ENCODE assay signal across 4 cellular contexts in genomic region chr10:69533658-69534057, GRCh38. TPM values are rescaled to one million over a fixed set of nuclear protein-coding genes. Genes with fewer than 3 reads are reported as not detected.
"Had no signal": no experiment of that assay in that cellular context is flagged by ENCODE, and none has a peak within 500 bp of the region (broad histone marks: within the 10 kb centered on the region; RNA-seq: fewer than 3 reads in every experiment).

No MANE protein-coding gene starts in this region.

- DNase-seq: GDM1, GF-D8 had no signal

- ATAC-seq: GM12878 had no signal

- H3K4me3 ChIP-seq: GM12878 had no signal

RNA-seq across cellular contexts. Expression of gene NEUROG3, which starts 39.6 kb away (rescaled TPM):
- total RNA-seq: G401, GM12878 had no signal
- polyA plus RNA-seq: GM12878 had no signal
